Comparison of ENCODE assay signal across 1 cellular context in genomic region chr7:73645643-73646182, GRCh38.
TF ChIP-seq lines count a peak whose summit lies in the region.

No MANE protein-coding gene starts in this region.

TF ChIP-seq in K562, 482 proteins besides CTCF, POLR2A, EP300 and RAD21:
- TF ChIP-seq KDM1A (IDR thresholded peaks at IDR 0.05) (peak; percentile 64 to 75), POLR2AphosphoS2 (IDR thresholded peaks at IDR 0.05; ENCODE audit: low read length) (no peak), HDAC2 (IDR thresholded peaks at IDR 0.05) (peak; percentile 43; the same call in 1 of the 2 replicates), ADNP (tag; IDR thresholded peaks at IDR 0.05) (0 out of 2 replicates have a peak, but pooled peaks have one; percentile 40), ESRRA (IDR thresholded peaks at IDR 0.05; ENCODE audit: borderline replicate concordance, low read depth) (peak; percentile 29; the same call in 1 of the 2 replicates), ZNF431 (CRISPR knock-in tag; IDR thresholded peaks at IDR 0.05) (no peak), SMARCA5 (IDR thresholded peaks at IDR 0.05) (peak; percentile 47; the same call in 1 of the 2 replicates), RBM25 (IDR thresholded peaks at IDR 0.05; ENCODE audit: low read depth, low read length, severe bottlenecking) (peak; percentile 97), BCOR (IDR thresholded peaks at IDR 0.05) (peak; percentile 92), FOXK2 (conservative IDR thresholded peaks at IDR 0.05 in 1 of 2, IDR thresholded peaks at IDR 0.05 in 1 of 2; ENCODE audit: low read depth in 2 of 2) (no peak), ZFP36 (IDR thresholded peaks at IDR 0.05; ENCODE audit: low read depth, low read length, partially characterized antibody) (peak; percentile 91), SPI1 (IDR thresholded peaks at IDR 0.05; ENCODE audit: borderline replicate concordance, low read depth, low read length) (peak; percentile 71; the same call in 1 of the 2 replicates), DPF2 (IDR thresholded peaks at IDR 0.05) (no peak), CBX1 (IDR thresholded peaks at IDR 0.05; ENCODE audit: low read depth) (0 out of 2 replicates have a peak, but pooled peaks have one; percentile 23)
TF ChIP-seq in K562: peak in this region for 10.
